8 cellular contexts compared by ENCODE assay signal in genomic region chr11:16738949-16739262, GRCh38. TPM values are rescaled to one million over a fixed set of nuclear protein-coding genes. Genes with fewer than 3 reads are reported as not detected.
A peak's percentile ranks its signal among the peaks of the same experiment; 100 is the strongest.
DNase-seq lines count a peak whose midpoint lies in the region; ATAC-seq and TF ChIP-seq lines count a peak whose summit lies in the region.

No MANE protein-coding gene starts in this region.

- TF ChIP-seq POLR2A in right lobe of liver (IDR thresholded peaks at IDR 0.05) (no peak), uterus (IDR thresholded peaks at IDR 0.05) (no peak)

- H3K36me3 Mint-ChIP-seq in activated B cell treated with CpG ODN at 0.5 μM for 24 hours (ENCODE audit: low read depth) (peaks cover 24% of the 10 kb centered on the region), immature natural killer cell (peaks cover 0 to 4% (median 0%) of the 10 kb centered on the region in 3 donors)

- POLR2A ChIA-PET in activated B cell treated with CpG ODN at 0.5 μM for 24 hours (lab: Charles Lee) = interaction anchor here (1.2 to 3.9 kb wide), 4 partner anchors 12 to 537 kb away, joined by 3 to 29 read pairs (median 8); partner anchors contain the start of genes NUCB2 and RPS13

- ATAC-seq in Right ventricle myocardium superior (ENCODE audit: poor library complexity) = no peak
- ATAC-seq in activated B cell treated with CpG ODN at 0.5 μM for 24 hours (ENCODE audit: low read depth) = peak; percentile 4
- ATAC-seq in right lobe of liver = peak in 1 of 4 donors; percentile 7

- H3K27ac ChIP-seq in right atrium auricular region = peak overlapping the region; percentile 85 to 97
- peak overlapping the region; percentile 93 to 96 (median 96) for H3K27ac ChIP-seq in right lobe of liver
- peak overlapping the region; percentile 87 to 93 for H3K27ac ChIP-seq in uterus

- no peaks in the 10 kb centered on the region for H3K9me3 Mint-ChIP-seq in activated B cell treated with CpG ODN at 0.5 μM for 24 hours
- H3K9me3 Mint-ChIP-seq in immature natural killer cell = no peaks in the 10 kb centered on the region

- H3K4me1 ChIP-seq in right atrium auricular region = peaks cover 0 to 43% of the 10 kb centered on the region in 2 donors
- peaks cover 0 to 22% (median 5%) of the 10 kb centered on the region in 4 donors for H3K4me1 ChIP-seq in right lobe of liver
- peaks cover 7 to 12% of the 10 kb centered on the region in 2 donors for H3K4me1 ChIP-seq in uterus

- H3K4me3 Mint-ChIP-seq in activated B cell treated with CpG ODN at 0.5 μM for 24 hours (no peak overlapping the region), immature natural killer cell (no peak overlapping the region)

- no peak overlapping the region for H3K27ac Mint-ChIP-seq in activated B cell treated with CpG ODN at 0.5 μM for 24 hours
- H3K27ac Mint-ChIP-seq in immature natural killer cell = no peak overlapping the region

- H3K4me1 Mint-ChIP-seq in activated B cell treated with CpG ODN at 0.5 μM for 24 hours (peaks cover 22% of the 10 kb centered on the region), immature natural killer cell (peaks cover 24 to 31% of the 10 kb centered on the region in 2 donors)

- H3K4me3 ChIP-seq in right atrium auricular region (peak overlapping the region; percentile 71 to 76), right lobe of liver (peak overlapping the region; percentile 76 to 80 (median 79)), uterus (peak overlapping the region; percentile 72 to 93)

- DNase-seq in right atrium auricular region (ENCODE audit: low spot score) (no peak), Right ventricle myocardium superior (no peak), activated B cell treated with CpG ODN at 0.5 μM for 24 hours (no peak), right lobe of liver (no peak), uterus (no peak), immature natural killer cell (no peak), GM20000 (ENCODE audit: low spot score) (no peak), GM13977 (ENCODE audit: low spot score) (no peak)

- CTCF ChIA-PET in activated B cell treated with CpG ODN at 0.5 μM for 24 hours (lab: Charles Lee) = no interaction called here

- in situ Hi-C loops in GM13977 (cut with MboI; ENCODE audit: low pct_unique_long_range_greater_than_20kb, low sequenced_read_pairs, unreplicated experiment) = no loop called here

- H3K9me3 ChIP-seq in right atrium auricular region (no peaks in the 10 kb centered on the region), right lobe of liver (no peaks in the 10 kb centered on the region), uterus (no peaks in the 10 kb centered on the region)

- H3K36me3 ChIP-seq in right atrium auricular region = no peaks in the 10 kb centered on the region
- no peaks in the 10 kb centered on the region for H3K36me3 ChIP-seq in right lobe of liver
- H3K36me3 ChIP-seq in uterus = no peaks in the 10 kb centered on the region

- H3K27me3 ChIP-seq in right atrium auricular region = no peaks in the 10 kb centered on the region
- no peaks in the 10 kb centered on the region for H3K27me3 ChIP-seq in right lobe of liver
- no peaks in the 10 kb centered on the region for H3K27me3 ChIP-seq in uterus

- TF ChIP-seq CTCF in right atrium auricular region (IDR thresholded peaks at IDR 0.05) = no peak
- TF ChIP-seq CTCF in activated B cell treated with CpG ODN at 0.5 μM for 24 hours (IDR thresholded peaks at IDR 0.05) = no peak
- no peak for TF ChIP-seq CTCF in right lobe of liver (IDR thresholded peaks at IDR 0.05)
- no peak for TF ChIP-seq CTCF in uterus (IDR thresholded peaks at IDR 0.05)
- TF ChIP-seq CTCF in GM20000 (IDR thresholded peaks at IDR 0.05; ENCODE audit: extremely low read depth, missing control alignments) = no peak
- TF ChIP-seq CTCF in GM13977 (IDR thresholded peaks at IDR 0.05; ENCODE audit: extremely low read depth, insufficient read depth, missing control alignments) = no peak

- intact Hi-C loops in Right ventricle myocardium superior (cut with DNase I) = no loop called here
- intact Hi-C loops in activated B cell treated with CpG ODN at 0.5 μM for 24 hours (cut with micrococcal nuclease) = loop anchor here (1.0 to 10.0 kb wide), 11 partner anchors 133 to 1895 kb away; partner anchors contain the start of genes NUCB2, PIK3C2A, RPS13 and SAAL1
- intact Hi-C loops in right lobe of liver (cut with DNase I) = no loop called here
- intact Hi-C loops in uterus (cut with DNase I; ENCODE audit: low total_unique reads) = no loop called here

- 0% methylated on average over 9 of the region's 14 CpGs for WGBS in right lobe of liver (ENCODE audit: insufficient coverage, low coverage, low lambda C conversion rate, missing lambda C conversion rate)

- H3K27me3 Mint-ChIP-seq in activated B cell treated with CpG ODN at 0.5 μM for 24 hours (no peaks in the 10 kb centered on the region), immature natural killer cell (ENCODE audit: low read depth in 3 of 3) (peaks cover 0 to 2% (median 0%) of the 10 kb centered on the region in 3 donors)

RNA-seq across cellular contexts. Expression of gene C11orf58, which starts 0.5 kb away (rescaled TPM):
- total RNA-seq in right atrium auricular region (100 to 1,000 TPM; 120 to 128 TPM), Right ventricle myocardium superior (110 TPM), activated B cell treated with CpG ODN at 0.5 μM for 24 hours (112 and 130 TPM in 2 replicates), right lobe of liver (10 to 100 TPM; 50.3 to 79.1 (median 56.9) TPM), uterus (100 to 1,000 TPM; 126 to 252 (median 148) TPM)
- 100 to 1,000 TPM; 166 to 212 (median 179) TPM for polyA plus RNA-seq in immature natural killer cell
